Comparison of ENCODE assay signal across 20 cellular contexts in genomic region chr3:15010664-15011063, GRCh38. TPM values are rescaled to one million over a fixed set of nuclear protein-coding genes. Genes with fewer than 3 reads are reported as not detected.
DNase-seq lines count a peak whose midpoint lies in the region; ATAC-seq and TF ChIP-seq lines count a peak whose summit lies in the region.
"Had no signal": no experiment of that assay in that cellular context is flagged by ENCODE, and none has a peak within 500 bp of the region (broad histone marks: within the 10 kb centered on the region; RNA-seq: fewer than 3 reads in every experiment).

No MANE protein-coding gene starts in this region.

- TF ChIP-seq CTCF in GM20000 (IDR thresholded peaks at IDR 0.05; ENCODE audit: extremely low read depth, missing control alignments): no peak

- no peak overlapping the region for H3K27ac Mint-ChIP-seq in stimulated activated naive CD8-positive, alpha-beta T cell treated with anti-CD3 and anti-CD28 coated beads, Interleukin-15, amount 100 ng/mL, for 72 hours
- peak overlapping the region; percentile 9 for H3K27ac Mint-ChIP-seq in activated T-helper 17 cell treated with anti-CD3 and anti-CD28 coated beads, Interleukin-2, amount 50 U/mL, for 72 hours

- ATAC-seq in stimulated activated naive CD8-positive, alpha-beta T cell treated with anti-CD3 and anti-CD28 coated beads, Interleukin-15, Interleukin-2, amounts not matched to agents 100 U/mL and 50 U/mL, for 24 hours: peak; percentile 77
- ATAC-seq in stimulated activated naive CD8-positive, alpha-beta T cell treated with anti-CD3 and anti-CD28 coated beads, Interleukin-15, amount 100 ng/mL, for 72 hours: no peak
- ATAC-seq in activated T-helper 17 cell treated with anti-CD3 and anti-CD28 coated beads, Interleukin-2, amount 50 U/mL, for 72 hours (replicated peaks): peak; percentile 58
- ATAC-seq: left ventricle myocardium superior, Right ventricle myocardium inferior had no signal

- no peak overlapping the region for H3K4me3 Mint-ChIP-seq in stimulated activated naive CD8-positive, alpha-beta T cell treated with anti-CD3 and anti-CD28 coated beads, Interleukin-15, amount 100 ng/mL, for 72 hours
- H3K4me3 Mint-ChIP-seq in activated T-helper 17 cell treated with anti-CD3 and anti-CD28 coated beads, Interleukin-2, amount 50 U/mL, for 72 hours: no peak overlapping the region
- H3K4me3 Mint-ChIP-seq: CD4-positive, CD25-positive, alpha-beta regulatory T cell; immature natural killer cell had no signal

- no peaks in the 10 kb centered on the region for H3K27me3 Mint-ChIP-seq in stimulated activated naive CD8-positive, alpha-beta T cell treated with anti-CD3 and anti-CD28 coated beads, Interleukin-15, amount 100 ng/mL, for 72 hours
- H3K27me3 Mint-ChIP-seq in activated T-helper 17 cell treated with anti-CD3 and anti-CD28 coated beads, Interleukin-2, amount 50 U/mL, for 72 hours: no peaks in the 10 kb centered on the region
- H3K27me3 Mint-ChIP-seq: CD4-positive, CD25-positive, alpha-beta regulatory T cell had no signal

- DNase-seq in stimulated activated naive CD8-positive, alpha-beta T cell treated with anti-CD3 and anti-CD28 coated beads, Interleukin-15, Interleukin-2, amounts not matched to agents 100 U/mL and 50 U/mL, for 24 hours: no peak
- no peak for DNase-seq in stimulated activated naive CD8-positive, alpha-beta T cell treated with anti-CD3 and anti-CD28 coated beads, Interleukin-15, amount 100 ng/mL, for 72 hours
- peak; percentile 29 for DNase-seq in kidney tubule cell (ENCODE audit: low spot score)
- no peak for DNase-seq in stimulated activated CD4-positive, alpha-beta T cell treated with anti-CD3 and anti-CD28 coated beads, Interleukin-4, amount 100 ng/mL, for 4 hours
- DNase-seq in GM20000 (ENCODE audit: low spot score): no peak
- DNase-seq in cerebellar cortex (ENCODE audit: low spot score): no peak
- DNase-seq: activated CD4-positive, alpha-beta T cell treated with anti-CD3 and anti-CD28 coated beads for 4 hours; caudate nucleus; CD4-positive, CD25-positive, alpha-beta regulatory T cell; dermis blood vessel endothelial cell; H7; immature natural killer cell; left ventricle myocardium superior; MG63; NCI-H1436 treated with DMSO at 0.1 percent for 48 hours; NCI-H526 treated with DMSO at 0.1 percent for 48 hours; posterior cingulate gyrus; sigmoid colon had no signal

- H3K36me3 Mint-ChIP-seq in activated T-helper 17 cell treated with anti-CD3 and anti-CD28 coated beads, Interleukin-2, amount 50 U/mL, for 72 hours (ENCODE audit: low read depth): peaks cover 97% of the 10 kb centered on the region

- H3K4me1 Mint-ChIP-seq in stimulated activated naive CD8-positive, alpha-beta T cell treated with anti-CD3 and anti-CD28 coated beads, Interleukin-15, amount 100 ng/mL, for 72 hours: no peaks in the 10 kb centered on the region
- H3K4me1 Mint-ChIP-seq in activated T-helper 17 cell treated with anti-CD3 and anti-CD28 coated beads, Interleukin-2, amount 50 U/mL, for 72 hours: no peaks in the 10 kb centered on the region

- no peaks in the 10 kb centered on the region for H3K9me3 Mint-ChIP-seq in stimulated activated naive CD8-positive, alpha-beta T cell treated with anti-CD3 and anti-CD28 coated beads, Interleukin-15, amount 100 ng/mL, for 72 hours
- H3K9me3 Mint-ChIP-seq in activated T-helper 17 cell treated with anti-CD3 and anti-CD28 coated beads, Interleukin-2, amount 50 U/mL, for 72 hours: no peaks in the 10 kb centered on the region
- H3K9me3 Mint-ChIP-seq: CD4-positive, CD25-positive, alpha-beta regulatory T cell; immature natural killer cell had no signal

RNA-seq across cellular contexts. Expression of gene MRPS25, which starts 54.5 kb away (rescaled TPM):
- total RNA-seq in activated T-helper 17 cell treated with anti-CD3 and anti-CD28 coated beads, Interleukin-2, amount 50 U/mL, for 72 hours: 10 to 100 TPM; 43.7 to 80.5 TPM
